Comparison of ENCODE assay signal across 13 cellular contexts in genomic region chr2:206783718-206784117, GRCh38. TPM values are rescaled to one million over a fixed set of nuclear protein-coding genes. Genes with fewer than 3 reads are reported as not detected.
DNase-seq lines count a peak whose midpoint lies in the region; ATAC-seq and TF ChIP-seq lines count a peak whose summit lies in the region.
"Had no signal": no experiment of that assay in that cellular context is flagged by ENCODE, and none has a peak within 500 bp of the region (broad histone marks: within the 10 kb centered on the region; RNA-seq: fewer than 3 reads in every experiment).

No MANE protein-coding gene starts in this region.

- ATAC-seq in left cardiac atrium (no peak), HG02840 (IDR thresholded peaks at IDR 0.05; ENCODE audit: low FRiP score, unreplicated experiment) (no peak)
- ATAC-seq: gastrocnemius medialis had no signal

- TF ChIP-seq CTCF in left ventricle myocardium inferior (IDR thresholded peaks at IDR 0.05; ENCODE audit: borderline replicate concordance), result peak; percentile 55
- peak; percentile 26; the same call in 1 of the 2 replicates for TF ChIP-seq CTCF in OCI-LY1 (IDR thresholded peaks at IDR 0.05; ENCODE audit: low read length)
- peak; percentile 57 for TF ChIP-seq CTCF in fibroblast of the aortic adventitia (IDR thresholded peaks at IDR 0.05; ENCODE audit: insufficient read depth, low read length)

- H2AFZ ChIP-seq in OCI-LY1 (ENCODE audit: low read length), result no peak overlapping the region

- H4K20me1 ChIP-seq in OCI-LY1 (ENCODE audit: insufficient read depth, low read length), result no peaks in the 10 kb centered on the region

- no peaks in the 10 kb centered on the region for H3K9me2 ChIP-seq in OCI-LY1 (ENCODE audit: low read depth, low read length)

- no peaks in the 10 kb centered on the region for H3K79me2 ChIP-seq in OCI-LY1 (ENCODE audit: insufficient read depth, low read length)

- DNase-seq in left ventricle myocardium inferior (no peak), left cardiac atrium (no peak), fibroblast of the aortic adventitia (ENCODE audit: low read depth) (no peak), H4 (ENCODE audit: low spot score) (no peak), T1000 (lab: John Stamatoyannopoulos, UW) (no peak), foreskin melanocyte (no peak)
- DNase-seq: activated naive CD4-positive, alpha-beta T cell treated with anti-CD3 and anti-CD28 coated beads, Interleukin-2, amount 10 ng/mL, durations not matched to agents 7 days and 5 days; DMS79; gastrocnemius medialis; MG63; stimulated activated naive CD4-positive, alpha-beta T cell treated with Interleukin-2 at 50 U/mL for 16 hours had no signal

- no peaks in the 10 kb centered on the region for H3F3A ChIP-seq in OCI-LY1 (ENCODE audit: insufficient read depth, low read length)

- intact Hi-C loops in left ventricle myocardium inferior (cut with micrococcal nuclease) (loop anchor here (5.0 kb wide), 1 partner anchor 91 kb away; no protein-coding TSS in a partner anchor), left cardiac atrium (cut with DNase I) (loop anchor here (5.0 kb wide), 1 partner anchor 91 kb away; no protein-coding TSS in a partner anchor)

- H3K9me3 ChIP-seq in left ventricle myocardium inferior (replicated peaks) (peaks cover 19% of the 10 kb centered on the region), OCI-LY1 (ENCODE audit: low read length) (peaks cover 6% of the 10 kb centered on the region; the same call in 1 of the 2 replicates)
- H3K9me3 ChIP-seq: gastrocnemius medialis had no signal

- H3K27ac ChIP-seq in left ventricle myocardium inferior (replicated peaks) (no peak overlapping the region), OCI-LY1 (ENCODE audit: low read depth, low read length, poor library complexity, severe bottlenecking) (no peak overlapping the region)
- H3K27ac ChIP-seq: gastrocnemius medialis had no signal

- H3K4me1 ChIP-seq in left ventricle myocardium inferior (no peaks in the 10 kb centered on the region), OCI-LY1 (ENCODE audit: insufficient read depth, low read length, severe bottlenecking) (no peaks in the 10 kb centered on the region)
- H3K4me1 ChIP-seq: gastrocnemius medialis had no signal

- no peak overlapping the region for H3K9ac ChIP-seq in OCI-LY1 (ENCODE audit: low read length)

- H3K4me3 ChIP-seq in left ventricle myocardium inferior (no peak overlapping the region), OCI-LY1 (ENCODE audit: low read depth, low read length, poor library complexity, severe bottlenecking) (no peak overlapping the region), fibroblast of the aortic adventitia (ENCODE audit: low read depth, low read length) (no peak overlapping the region)
- H3K4me3 ChIP-seq: gastrocnemius medialis, MG63 had no signal

- no peaks in the 10 kb centered on the region for H3K27me3 ChIP-seq in left ventricle myocardium inferior (ENCODE audit: low read depth)
- H3K27me3 ChIP-seq in OCI-LY1 (ENCODE audit: insufficient read depth, low read length), result no peaks in the 10 kb centered on the region
- H3K27me3 ChIP-seq: gastrocnemius medialis, MG63 had no signal

- H3K36me3 ChIP-seq in left ventricle myocardium inferior (peaks cover 99% of the 10 kb centered on the region), OCI-LY1 (ENCODE audit: insufficient read depth, low read length) (peaks cover 89% of the 10 kb centered on the region)

- no peak overlapping the region for H3K4me2 ChIP-seq in OCI-LY1 (ENCODE audit: low read length)

RNA-seq across cellular contexts. Expression of gene FASTKD2, which starts 18.3 kb away (rescaled TPM):
- 39.9 TPM for total RNA-seq in left ventricle myocardium inferior
- total RNA-seq in left cardiac atrium, result 10 to 100 TPM; 23.7 to 34.8 TPM
- 36.4 and 56.1 TPM in 2 replicates for total RNA-seq in fibroblast of the aortic adventitia (ENCODE audit: low replicate concordance)
- total RNA-seq in H4 (2014; rRNA removed; shearing (Covaris generic)), result 40.1 and 43.0 TPM in 2 replicates

RNA-seq across cellular contexts. Expression of gene MDH1B, which starts 18.6 kb away (rescaled TPM):
- total RNA-seq in left ventricle myocardium inferior (0.69 TPM), left cardiac atrium (under 1 TPM; 0.50 to 0.80 TPM), fibroblast of the aortic adventitia (ENCODE audit: low replicate concordance) (0.81 and 15.1 TPM in 2 replicates)
- total RNA-seq in H4 (2014; rRNA removed; shearing (Covaris generic)), result 2.6 and 8.7 TPM in 2 replicates
